1 cellular context compared by ENCODE assay signal in the genomic region with DNA sequence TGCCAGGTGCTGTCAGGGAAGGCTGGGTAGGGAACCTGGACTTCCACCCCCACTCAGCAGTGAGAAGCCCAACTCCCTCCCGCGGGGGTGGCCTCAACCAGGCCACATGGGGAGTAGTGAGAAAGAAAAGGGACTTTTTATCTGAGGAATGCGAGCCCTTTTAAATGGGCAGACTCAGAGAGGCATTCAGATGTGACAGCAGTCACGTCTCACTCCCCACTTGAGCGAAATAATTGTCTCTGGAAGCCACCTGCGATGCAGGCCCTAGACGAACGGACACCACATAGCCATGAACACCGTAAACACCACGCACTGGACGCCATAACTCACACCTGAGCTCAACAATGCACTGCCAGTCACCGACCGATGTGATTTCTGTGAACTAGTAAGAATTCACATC.
TF ChIP-seq lines count a peak whose summit lies in the region.

No MANE protein-coding gene starts in this region.

TF ChIP-seq in HepG2, 621 proteins besides CTCF, POLR2A, EP300 and RAD21:
- TF ChIP-seq ZNF674 (CRISPR knock-in tag; IDR thresholded peaks at IDR 0.05; ENCODE audit: low read depth) (no peak), KAT8 (CRISPR knock-in tag; IDR thresholded peaks at IDR 0.05) (no peak), ZBTB39 (CRISPR knock-in tag; IDR thresholded peaks at IDR 0.05) (no peak), SNAPC4 (CRISPR knock-in tag; IDR thresholded peaks at IDR 0.05) (no peak), KLF9 (CRISPR knock-in tag; IDR thresholded peaks at IDR 0.05; ENCODE audit: low read depth) (no peak), ARNTL (CRISPR knock-in tag; IDR thresholded peaks at IDR 0.05) (no peak), SUZ12 (IDR thresholded peaks at IDR 0.05; ENCODE audit: low read depth, low read length) (no peak), ZNF496 (CRISPR knock-in tag; IDR thresholded peaks at IDR 0.05; ENCODE audit: insufficient replicate concordance) (no peak), ZNF350 (CRISPR knock-in tag; IDR thresholded peaks at IDR 0.05; ENCODE audit: borderline replicate concordance, low read depth) (no peak), EED (CRISPR knock-in tag; IDR thresholded peaks at IDR 0.05) (no peak), ATF3 (CRISPR knock-in tag; IDR thresholded peaks at IDR 0.05) (no peak), ZNF792 (CRISPR knock-in tag; IDR thresholded peaks at IDR 0.05) (no peak)
- TF ChIP-seq, protein P1, sequence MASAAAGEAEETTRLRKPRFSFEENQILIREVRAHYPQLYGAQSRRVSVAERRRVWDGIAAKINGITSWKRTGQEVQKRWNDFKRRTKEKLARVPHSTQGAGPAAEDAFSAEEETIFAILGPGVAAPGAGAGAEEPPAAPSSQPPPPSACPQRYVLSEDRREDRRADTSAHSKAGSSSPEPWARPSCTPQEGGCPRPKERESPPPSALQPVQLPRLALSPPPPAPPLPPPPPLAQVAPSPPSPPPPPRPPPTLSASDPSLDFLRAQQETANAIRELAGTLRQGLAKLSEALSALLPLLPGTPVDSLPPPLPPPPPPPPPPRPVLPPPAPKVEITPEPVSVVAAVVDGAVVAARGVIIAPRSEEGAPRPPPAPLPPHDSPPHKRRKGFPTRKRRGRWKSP (CRISPR knock-in tag; IDR thresholded peaks at IDR 0.05) = no peak
- TF ChIP-seq, protein P2, sequence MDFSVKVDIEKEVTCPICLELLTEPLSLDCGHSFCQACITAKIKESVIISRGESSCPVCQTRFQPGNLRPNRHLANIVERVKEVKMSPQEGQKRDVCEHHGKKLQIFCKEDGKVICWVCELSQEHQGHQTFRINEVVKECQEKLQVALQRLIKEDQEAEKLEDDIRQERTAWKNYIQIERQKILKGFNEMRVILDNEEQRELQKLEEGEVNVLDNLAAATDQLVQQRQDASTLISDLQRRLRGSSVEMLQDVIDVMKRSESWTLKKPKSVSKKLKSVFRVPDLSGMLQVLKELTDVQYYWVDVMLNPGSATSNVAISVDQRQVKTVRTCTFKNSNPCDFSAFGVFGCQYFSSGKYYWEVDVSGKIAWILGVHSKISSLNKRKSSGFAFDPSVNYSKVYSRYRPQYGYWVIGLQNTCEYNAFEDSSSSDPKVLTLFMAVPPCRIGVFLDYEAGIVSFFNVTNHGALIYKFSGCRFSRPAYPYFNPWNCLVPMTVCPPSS (IDR thresholded peaks at IDR 0.05) = no peak
